In genomic region chr1:212733109-212733508, GRCh38 we compare ENCODE assay signal across 7 cellular contexts.
"Had no signal": no experiment of that assay in that cellular context is flagged by ENCODE, and none has a peak within 500 bp of the region (broad histone marks: within the 10 kb centered on the region; RNA-seq: fewer than 3 reads in every experiment).

No MANE protein-coding gene starts in this region.

- H3K27ac ChIP-seq: GM23248 had no signal

- DNase-seq: GM23248, GOT3, H7, IMR-90 had no signal

- ATAC-seq: HCT116, K562 had no signal

- H3K36me3 ChIP-seq: HAP-1 had no signal

- H3K4me3 ChIP-seq: GM23248, HAP-1, K562 had no signal

- H3K9me3 ChIP-seq: HAP-1 had no signal
